ENCODE assay signal across 9 cellular contexts in genomic region chr18:75638223-75638596, GRCh38.
A peak's percentile ranks its signal among the peaks of the same experiment; 100 is the strongest.
DNase-seq lines count a peak whose midpoint lies in the region; TF ChIP-seq lines count a peak whose summit lies in the region.
"Had no signal": no experiment of that assay in that cellular context is flagged by ENCODE, and none has a peak within 500 bp of the region (broad histone marks: within the 10 kb centered on the region; RNA-seq: fewer than 3 reads in every experiment).

No MANE protein-coding gene starts in this region.

- H3K9me3 ChIP-seq in HUES6 (ENCODE audit: control insufficient read depth, insufficient read depth, low read depth, low read length) (no peaks in the 10 kb centered on the region), ectodermal cell (ENCODE audit: control insufficient read depth, low read length) (no peaks in the 10 kb centered on the region), suprapubic skin (no peaks in the 10 kb centered on the region)

- DNase-seq in medulla oblongata (ENCODE audit: extremely low spot score) (peak; percentile 22), suprapubic skin (ENCODE audit: low spot score in 2 of 2) (no peak), cerebellum (ENCODE audit: low spot score) (no peak), HEK293T (ENCODE audit: extremely low spot score) (no peak), SW480 (ENCODE audit: low spot score) (no peak)
- no peak for DNase-seq in activated CD4-positive, alpha-beta T cell treated with anti-CD3 and anti-CD28 coated beads, Interleukin-2, amount 50 U/mL, for 48 hours
- DNase-seq: activated naive CD8-positive, alpha-beta T cell treated with anti-CD3 and anti-CD28 coated beads for 36 hours had no signal

- no peak for TF ChIP-seq POLR2A in suprapubic skin (IDR thresholded peaks at IDR 0.05)

- peak overlapping the region; percentile 76 for H3K9ac ChIP-seq in HUES6 (ENCODE audit: low read length)

- H3K27ac ChIP-seq in HUES6 (ENCODE audit: low read depth, low read length) (no peak overlapping the region), ectodermal cell (ENCODE audit: insufficient read depth, low read depth, low read length, poor library complexity, severe bottlenecking) (peak overlapping the region; percentile 78), suprapubic skin (peak overlapping the region; percentile 23)

- POLR2A ChIA-PET in HEK293T (lab: Yijun Ruan, JAX), result no interaction called here

- 63 to 69% methylated on average over 9 of the region's 9 CpGs for WGBS in ectodermal cell, 2 experiments
- WGBS in suprapubic skin, result 35% methylated on average over 9 of the region's 9 CpGs

- TF ChIP-seq CTCF in suprapubic skin (IDR thresholded peaks at IDR 0.05), result no peak

- TF ChIP-seq EP300 in suprapubic skin (IDR thresholded peaks at IDR 0.05), result no peak

- H3K4me3 ChIP-seq in HUES6 (ENCODE audit: low read depth, low read length) (peak overlapping the region; percentile 55; the same call in 1 of the 2 replicates), ectodermal cell (ENCODE audit: insufficient read depth, low read depth, low read length) (no peak overlapping the region), suprapubic skin (peak overlapping the region; percentile 13)

- no peaks in the 10 kb centered on the region for H3K36me3 ChIP-seq in HUES6 (ENCODE audit: control insufficient read depth, insufficient read depth, low read length)
- no peaks in the 10 kb centered on the region for H3K36me3 ChIP-seq in ectodermal cell (ENCODE audit: control insufficient read depth, insufficient read depth, low read length)
- H3K36me3 ChIP-seq in suprapubic skin, result no peaks in the 10 kb centered on the region

- H3K4me1 ChIP-seq in HUES6 (ENCODE audit: control insufficient read depth, insufficient read depth, low read length) (peaks cover 15% of the 10 kb centered on the region), ectodermal cell (ENCODE audit: control insufficient read depth, insufficient read depth, low read length) (peaks cover 6% of the 10 kb centered on the region), suprapubic skin (peaks cover 12% of the 10 kb centered on the region)

- CTCF ChIA-PET in HEK293T (lab: Yijun Ruan, JAX), result no interaction called here

- H3K27me3 ChIP-seq in HUES6 (ENCODE audit: control insufficient read depth, insufficient read depth, low read length) (no peaks in the 10 kb centered on the region; the same call in 1 of the 2 replicates), ectodermal cell (ENCODE audit: control insufficient read depth, insufficient read depth, low read length, poor library complexity, severe bottlenecking) (no peaks in the 10 kb centered on the region), suprapubic skin (no peaks in the 10 kb centered on the region)

TF ChIP-seq in HEK293T, 16 proteins besides CTCF, POLR2A, EP300 and RAD21:
- TF ChIP-seq SP1 (IDR thresholded peaks at IDR 0.05) (no peak), ZNF384 (IDR thresholded peaks at IDR 0.05) (no peak), ARNT (IDR thresholded peaks at IDR 0.05) (no peak), FOXM1 (IDR thresholded peaks at IDR 0.05; ENCODE audit: borderline replicate concordance) (no peak), L3MBTL2 (conservative IDR thresholded peaks at IDR 0.05) (no peak), LEF1 (IDR thresholded peaks at IDR 0.05; ENCODE audit: borderline replicate concordance) (no peak), FOXK2 (IDR thresholded peaks at IDR 0.05) (no peak), ELF4 (IDR thresholded peaks at IDR 0.05) (no peak), CTBP1 (IDR thresholded peaks at IDR 0.05; ENCODE audit: borderline replicate concordance) (no peak), SUZ12 (IDR thresholded peaks at IDR 0.05) (no peak), BHLHE40 (IDR thresholded peaks at IDR 0.05; ENCODE audit: borderline replicate concordance) (no peak), HDGF (IDR thresholded peaks at IDR 0.05; ENCODE audit: borderline replicate concordance) (no peak), NFRKB (IDR thresholded peaks at IDR 0.05) (no peak), PKNOX1 (IDR thresholded peaks at IDR 0.05) (no peak)
